In genomic region chr19:49018388-49019241, GRCh38 we compare ENCODE assay signal across 1 cellular context.
A peak's percentile ranks its signal among the peaks of the same experiment; 100 is the strongest.
TF ChIP-seq lines count a peak whose summit lies in the region.

No MANE protein-coding gene starts in this region.

TF ChIP-seq in HCT116, 20 proteins besides CTCF, POLR2A, EP300 and RAD21:
- peak; percentile 69 for TF ChIP-seq EGR1 (IDR thresholded peaks at IDR 0.05; ENCODE audit: low read depth)
